In the genomic region with DNA sequence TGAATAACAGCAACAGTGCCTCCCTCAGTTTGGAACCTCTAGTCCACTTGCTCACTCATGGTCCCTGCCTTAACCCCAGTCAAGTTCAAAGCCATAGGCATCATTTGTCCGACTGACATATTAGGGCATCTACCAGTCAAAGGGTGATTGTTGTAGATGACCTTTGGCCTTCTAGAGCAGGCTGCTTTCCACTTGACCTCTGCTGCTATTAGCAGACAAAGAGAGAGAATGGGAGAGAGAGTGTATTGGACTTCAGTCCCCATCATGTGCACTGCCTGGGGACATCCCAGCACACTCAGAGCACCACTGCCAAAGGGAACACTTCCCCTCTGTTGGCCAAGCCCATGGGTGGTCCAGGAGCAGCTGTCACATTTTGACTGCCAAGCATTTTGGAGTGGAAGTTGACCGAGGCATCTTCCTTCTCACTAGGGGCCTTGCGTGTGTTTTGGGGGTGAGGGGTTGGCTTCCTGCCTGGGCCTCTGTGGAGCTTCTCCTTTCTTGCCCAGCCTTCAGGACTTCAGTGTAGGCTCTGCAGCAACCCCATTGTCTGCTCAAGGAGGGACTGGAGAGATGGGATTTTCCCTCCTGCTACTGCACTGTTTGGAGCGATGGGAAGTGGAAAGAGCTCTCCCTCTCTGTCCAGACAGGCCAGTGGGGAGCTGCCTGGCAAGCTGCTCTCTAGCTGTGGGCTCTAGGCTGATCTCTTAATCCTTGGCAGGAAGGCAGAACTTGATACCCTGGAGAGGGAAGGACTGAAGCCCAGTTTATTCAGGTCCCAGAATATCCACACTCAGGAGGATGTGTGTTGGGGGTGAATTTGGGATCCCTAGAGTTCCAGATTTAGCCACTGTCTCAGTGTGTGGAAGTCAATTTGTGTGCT, we compare ENCODE assay signal across 10 cellular contexts. TPM values are rescaled to one million over a fixed set of nuclear protein-coding genes. Genes with fewer than 3 reads are reported as not detected.
A peak's percentile ranks its signal among the peaks of the same experiment; 100 is the strongest.
DNase-seq lines count a peak whose midpoint lies in the region; ATAC-seq and TF ChIP-seq lines count a peak whose summit lies in the region.
"Had no signal": no experiment of that assay in that cellular context is flagged by ENCODE, and none has a peak within 500 bp of the region (broad histone marks: within the 10 kb centered on the region; RNA-seq: fewer than 3 reads in every experiment).

No MANE protein-coding gene starts in this region.

- H3K4me3 Mint-ChIP-seq in CD8-positive, alpha-beta T cell = no peak overlapping the region
- H3K4me3 Mint-ChIP-seq: activated CD4-positive, alpha-beta memory T cell treated with anti-CD3 and anti-CD28 coated beads, Interleukin-2, amount 10 ng/mL, durations not matched to agents 7 days and 5 days had no signal

- H3K4me2 ChIP-seq in OCI-LY3 (ENCODE audit: low read length) (peak overlapping the region; percentile 45), osteoblast (ENCODE audit: insufficient read depth, low read length) (no peak overlapping the region)
- H3K4me2 ChIP-seq: smooth muscle cell had no signal

- CTCF ChIA-PET in CD8-positive, alpha-beta T cell (lab: Charles Lee) = interaction anchor here (1.1 to 1.9 kb wide), 2 partner anchors 10 to 85 kb away, joined by 3 to 5 read pairs; no protein-coding TSS in a partner anchor

- TF ChIP-seq CTCF in CD8-positive, alpha-beta T cell (IDR thresholded peaks at IDR 0.05) = no peak
- no peak for TF ChIP-seq CTCF in OCI-LY3 (IDR thresholded peaks at IDR 0.05; ENCODE audit: low read depth, low read length)
- TF ChIP-seq CTCF in osteoblast (IDR thresholded peaks at IDR 0.05; ENCODE audit: extremely low read depth, low read depth, low read length) = no peak
- no peak for TF ChIP-seq CTCF in prostate gland (IDR thresholded peaks at IDR 0.05)

- peaks cover 51% of the 10 kb centered on the region for H3K4me1 ChIP-seq in CD8-positive, alpha-beta T cell (ENCODE audit: insufficient read depth, low read length)
- H3K4me1 ChIP-seq in OCI-LY3 (ENCODE audit: low read length) (peaks cover 58% of the 10 kb centered on the region), osteoblast (ENCODE audit: insufficient read depth, low read length) (peaks cover 11% of the 10 kb centered on the region), prostate gland (replicated peaks) (no peaks in the 10 kb centered on the region)

- POLR2A ChIA-PET in CD8-positive, alpha-beta T cell (lab: Charles Lee) = no interaction called here

- H3K4me1 Mint-ChIP-seq in CD8-positive, alpha-beta T cell (ENCODE audit: low read depth) = peaks cover 66% of the 10 kb centered on the region

- peaks cover 1% of the 10 kb centered on the region for H3K36me3 Mint-ChIP-seq in CD8-positive, alpha-beta T cell

- ATAC-seq in CD8-positive, alpha-beta T cell = no peak
- no peak for ATAC-seq in HG02759 (IDR thresholded peaks at IDR 0.05; ENCODE audit: unreplicated experiment)

- H3K9me3 ChIP-seq in CD8-positive, alpha-beta T cell (ENCODE audit: low read length) = no peaks in the 10 kb centered on the region
- H3K9me3 ChIP-seq in OCI-LY3 (ENCODE audit: insufficient read depth, low read length) (no peaks in the 10 kb centered on the region), osteoblast (ENCODE audit: low read depth, low read length) (no peaks in the 10 kb centered on the region), prostate gland (no peaks in the 10 kb centered on the region)

- intact Hi-C loops in CD8-positive, alpha-beta T cell (cut with DNase I, micrococcal nuclease) = no loop called here
- intact Hi-C loops in prostate gland (cut with DNase I) = no loop called here

- H3K27me3 ChIP-seq in CD8-positive, alpha-beta T cell (ENCODE audit: insufficient read depth, low read length) = no peaks in the 10 kb centered on the region
- H3K27me3 ChIP-seq in OCI-LY3 (ENCODE audit: low read depth, low read length) = no peaks in the 10 kb centered on the region
- H3K27me3 ChIP-seq in osteoblast (ENCODE audit: insufficient read depth, low read length) = no peaks in the 10 kb centered on the region
- H3K27me3 ChIP-seq in prostate gland (replicated peaks; ENCODE audit: insufficient read depth) = no peaks in the 10 kb centered on the region

- H3K27ac Mint-ChIP-seq in CD8-positive, alpha-beta T cell = peak overlapping the region; percentile 42

- no peaks in the 10 kb centered on the region for H3K27me3 Mint-ChIP-seq in CD8-positive, alpha-beta T cell (ENCODE audit: low read depth)
- H3K27me3 Mint-ChIP-seq: activated CD4-positive, alpha-beta memory T cell treated with anti-CD3 and anti-CD28 coated beads, Interleukin-2, amount 10 ng/mL, durations not matched to agents 7 days and 5 days had no signal

- H3K9ac ChIP-seq in OCI-LY3 (ENCODE audit: low read length) = no peak overlapping the region

- no peak for TF ChIP-seq POLR2A in prostate gland (IDR thresholded peaks at IDR 0.05)

- DNase-seq in CD8-positive, alpha-beta T cell = no peak
- peak; percentile 55 for DNase-seq in globus pallidus (ENCODE audit: low spot score)
- DNase-seq in osteoblast (ENCODE audit: insufficient read length, low spot score, missing footprints) = no peak
- no peak for DNase-seq in activated CD4-positive, alpha-beta T cell treated with anti-CD3 and anti-CD28 coated beads, Interleukin-2, amount 50 U/mL, for 4 hours
- DNase-seq in SW480 (ENCODE audit: low spot score) = no peak
- no peak for DNase-seq in prostate gland (ENCODE audit: low spot score)
- DNase-seq: activated CD4-positive, alpha-beta memory T cell treated with anti-CD3 and anti-CD28 coated beads, Interleukin-2, amount 10 ng/mL, durations not matched to agents 7 days and 5 days had no signal

- H3K79me2 ChIP-seq in OCI-LY3 (ENCODE audit: low read length) = peaks cover 84% of the 10 kb centered on the region
- peaks cover 89% of the 10 kb centered on the region for H3K79me2 ChIP-seq in osteoblast (ENCODE audit: insufficient read depth, low read length)

- no peak overlapping the region for H3K4me3 ChIP-seq in CD8-positive, alpha-beta T cell (ENCODE audit: low read depth, low read length)
- H3K4me3 ChIP-seq in OCI-LY3 (ENCODE audit: low read length) (no peak overlapping the region), osteoblast (ENCODE audit: insufficient read depth, low read length) (no peak overlapping the region), prostate gland (no peak overlapping the region)
- H3K4me3 ChIP-seq: smooth muscle cell had no signal

- no peak overlapping the region for H2AFZ ChIP-seq in OCI-LY3 (ENCODE audit: low read depth, low read length)
- no peak overlapping the region for H2AFZ ChIP-seq in osteoblast (ENCODE audit: low read length)

- H4K20me1 ChIP-seq in OCI-LY3 (ENCODE audit: insufficient read depth, low read length) (peaks cover 83% of the 10 kb centered on the region), osteoblast (ENCODE audit: insufficient read depth, low read length) (peaks cover 79% of the 10 kb centered on the region)

- WGBS in prostate gland = 69% methylated on average over 4 of the region's 4 CpGs

- H3K27ac ChIP-seq in CD8-positive, alpha-beta T cell (ENCODE audit: low read depth, low read length) = no peak overlapping the region
- H3K27ac ChIP-seq in OCI-LY3 (ENCODE audit: low read length) = no peak overlapping the region
- peak overlapping the region; percentile 15 for H3K27ac ChIP-seq in osteoblast (ENCODE audit: low read depth, low read length)
- H3K27ac ChIP-seq in prostate gland = no peak overlapping the region

- H3K36me3 ChIP-seq in CD8-positive, alpha-beta T cell (ENCODE audit: insufficient read depth, low read length) = no peaks in the 10 kb centered on the region
- H3K36me3 ChIP-seq in OCI-LY3 (replicated peaks; ENCODE audit: low read depth, low read length) = peaks cover 42% of the 10 kb centered on the region
- peaks cover 65% of the 10 kb centered on the region for H3K36me3 ChIP-seq in osteoblast (ENCODE audit: insufficient read depth, low read length)
- H3K36me3 ChIP-seq in prostate gland = no peaks in the 10 kb centered on the region

- no peaks in the 10 kb centered on the region for H3K9me3 Mint-ChIP-seq in CD8-positive, alpha-beta T cell
- H3K9me3 Mint-ChIP-seq: activated CD4-positive, alpha-beta memory T cell treated with anti-CD3 and anti-CD28 coated beads, Interleukin-2, amount 10 ng/mL, durations not matched to agents 7 days and 5 days had no signal

RNA-seq across cellular contexts. Expression of gene ATP6V1E2, which starts 5.1 kb away (rescaled TPM):
- 1 to 10 TPM; 3.6 TPM for total RNA-seq in CD8-positive, alpha-beta T cell
- total RNA-seq in osteoblast = 5.9 and 6.5 TPM in 2 replicates
- total RNA-seq in prostate gland = 10 to 100 TPM; 16.5 to 23.5 TPM

RNA-seq across cellular contexts. Expression of gene RHOQ, which starts 5.2 kb away (rescaled TPM):
- 10 to 100 TPM; 22.6 to 27.3 TPM for total RNA-seq in CD8-positive, alpha-beta T cell
- total RNA-seq in osteoblast (137 and 163 TPM in 2 replicates), prostate gland (10 to 100 TPM; 46.4 to 47.3 TPM)
